In the genomic region with DNA sequence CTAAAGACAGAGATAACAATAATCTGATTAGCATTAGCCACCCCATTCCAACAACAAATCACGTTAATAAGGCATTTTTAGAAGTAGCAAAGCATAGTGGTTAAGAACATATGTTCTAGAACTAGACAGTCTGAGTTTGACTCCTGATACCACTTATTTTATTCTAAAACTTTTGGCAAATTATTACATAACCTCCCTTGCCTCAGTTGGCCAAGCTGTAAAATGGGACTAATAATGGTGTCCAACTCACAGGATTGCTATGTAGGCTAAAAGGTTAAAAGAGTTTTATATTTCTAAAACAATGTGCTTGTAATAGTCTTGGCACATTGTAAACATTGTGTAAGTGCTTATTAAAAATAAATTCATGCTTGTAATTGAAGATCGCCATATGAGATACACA, we compare ENCODE assay signal across 2 cellular contexts.
TF ChIP-seq lines count a peak whose summit lies in the region.

No MANE protein-coding gene starts in this region.

TF ChIP-seq in HepG2, 621 proteins besides CTCF, POLR2A, EP300 and RAD21:
- TF ChIP-seq TCF7 (IDR thresholded peaks at IDR 0.05; ENCODE audit: low read depth) (no peak), ARNTL (CRISPR knock-in tag; IDR thresholded peaks at IDR 0.05) (no peak), ZNF790 (CRISPR knock-in tag; IDR thresholded peaks at IDR 0.05; ENCODE audit: borderline replicate concordance) (no peak), ZNF629 (CRISPR knock-in tag; conservative IDR thresholded peaks at IDR 0.05) (peak; percentile 71), HOXA3 (CRISPR knock-in tag; IDR thresholded peaks at IDR 0.05) (no peak)
- TF ChIP-seq, protein P1, sequence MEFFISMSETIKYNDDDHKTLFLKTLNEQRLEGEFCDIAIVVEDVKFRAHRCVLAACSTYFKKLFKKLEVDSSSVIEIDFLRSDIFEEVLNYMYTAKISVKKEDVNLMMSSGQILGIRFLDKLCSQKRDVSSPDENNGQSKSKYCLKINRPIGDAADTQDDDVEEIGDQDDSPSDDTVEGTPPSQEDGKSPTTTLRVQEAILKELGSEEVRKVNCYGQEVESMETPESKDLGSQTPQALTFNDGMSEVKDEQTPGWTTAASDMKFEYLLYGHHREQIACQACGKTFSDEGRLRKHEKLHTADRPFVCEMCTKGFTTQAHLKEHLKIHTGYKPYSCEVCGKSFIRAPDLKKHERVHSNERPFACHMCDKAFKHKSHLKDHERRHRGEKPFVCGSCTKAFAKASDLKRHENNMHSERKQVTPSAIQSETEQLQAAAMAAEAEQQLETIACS (CRISPR knock-in tag; IDR thresholded peaks at IDR 0.05): no peak

TF ChIP-seq in K562, 482 proteins besides CTCF, POLR2A, EP300 and RAD21:
- TF ChIP-seq BCOR (IDR thresholded peaks at IDR 0.05): peak; percentile 88
- TF ChIP-seq KDM1A (IDR thresholded peaks at IDR 0.05): 0 out of 4 replicates have a peak, but pooled peaks have one; percentile 8 to 51
- no peak for TF ChIP-seq CEBPG (CRISPR knock-in tag; IDR thresholded peaks at IDR 0.05)
- TF ChIP-seq CEBPG (tag; conservative IDR thresholded peaks at IDR 0.05 in 1 of 2, IDR thresholded peaks at IDR 0.05 in 1 of 2): 0 out of 4 replicates have a peak, but pooled peaks of 1 of the 2 experiments have one; percentile 6
- 0 out of 2 replicates have a peak, but pooled peaks have one; percentile 34 for TF ChIP-seq SMARCA5 (IDR thresholded peaks at IDR 0.05)
- 0 out of 4 replicates have a peak, but pooled peaks of 1 of the 2 experiments have one; percentile 18 for TF ChIP-seq RCOR1 (IDR thresholded peaks at IDR 0.05; ENCODE audit: borderline replicate concordance in 1 of 2, low read depth in 2 of 2, low read length in 2 of 2)
- TF ChIP-seq, protein P2, sequence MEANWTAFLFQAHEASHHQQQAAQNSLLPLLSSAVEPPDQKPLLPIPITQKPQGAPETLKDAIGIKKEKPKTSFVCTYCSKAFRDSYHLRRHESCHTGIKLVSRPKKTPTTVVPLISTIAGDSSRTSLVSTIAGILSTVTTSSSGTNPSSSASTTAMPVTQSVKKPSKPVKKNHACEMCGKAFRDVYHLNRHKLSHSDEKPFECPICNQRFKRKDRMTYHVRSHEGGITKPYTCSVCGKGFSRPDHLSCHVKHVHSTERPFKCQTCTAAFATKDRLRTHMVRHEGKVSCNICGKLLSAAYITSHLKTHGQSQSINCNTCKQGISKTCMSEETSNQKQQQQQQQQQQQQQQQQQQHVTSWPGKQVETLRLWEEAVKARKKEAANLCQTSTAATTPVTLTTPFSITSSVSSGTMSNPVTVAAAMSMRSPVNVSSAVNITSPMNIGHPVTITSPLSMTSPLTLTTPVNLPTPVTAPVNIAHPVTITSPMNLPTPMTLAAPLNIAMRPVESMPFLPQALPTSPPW (CRISPR knock-in tag; IDR thresholded peaks at IDR 0.05): no peak
- TF ChIP-seq ARHGAP35 (IDR thresholded peaks at IDR 0.05; ENCODE audit: partially characterized antibody): no peak
- no peak for TF ChIP-seq LEF1 (IDR thresholded peaks at IDR 0.05)
- no peak for TF ChIP-seq TAF15 (IDR thresholded peaks at IDR 0.05; ENCODE audit: low read depth, low read length)
- TF ChIP-seq, protein P3, sequence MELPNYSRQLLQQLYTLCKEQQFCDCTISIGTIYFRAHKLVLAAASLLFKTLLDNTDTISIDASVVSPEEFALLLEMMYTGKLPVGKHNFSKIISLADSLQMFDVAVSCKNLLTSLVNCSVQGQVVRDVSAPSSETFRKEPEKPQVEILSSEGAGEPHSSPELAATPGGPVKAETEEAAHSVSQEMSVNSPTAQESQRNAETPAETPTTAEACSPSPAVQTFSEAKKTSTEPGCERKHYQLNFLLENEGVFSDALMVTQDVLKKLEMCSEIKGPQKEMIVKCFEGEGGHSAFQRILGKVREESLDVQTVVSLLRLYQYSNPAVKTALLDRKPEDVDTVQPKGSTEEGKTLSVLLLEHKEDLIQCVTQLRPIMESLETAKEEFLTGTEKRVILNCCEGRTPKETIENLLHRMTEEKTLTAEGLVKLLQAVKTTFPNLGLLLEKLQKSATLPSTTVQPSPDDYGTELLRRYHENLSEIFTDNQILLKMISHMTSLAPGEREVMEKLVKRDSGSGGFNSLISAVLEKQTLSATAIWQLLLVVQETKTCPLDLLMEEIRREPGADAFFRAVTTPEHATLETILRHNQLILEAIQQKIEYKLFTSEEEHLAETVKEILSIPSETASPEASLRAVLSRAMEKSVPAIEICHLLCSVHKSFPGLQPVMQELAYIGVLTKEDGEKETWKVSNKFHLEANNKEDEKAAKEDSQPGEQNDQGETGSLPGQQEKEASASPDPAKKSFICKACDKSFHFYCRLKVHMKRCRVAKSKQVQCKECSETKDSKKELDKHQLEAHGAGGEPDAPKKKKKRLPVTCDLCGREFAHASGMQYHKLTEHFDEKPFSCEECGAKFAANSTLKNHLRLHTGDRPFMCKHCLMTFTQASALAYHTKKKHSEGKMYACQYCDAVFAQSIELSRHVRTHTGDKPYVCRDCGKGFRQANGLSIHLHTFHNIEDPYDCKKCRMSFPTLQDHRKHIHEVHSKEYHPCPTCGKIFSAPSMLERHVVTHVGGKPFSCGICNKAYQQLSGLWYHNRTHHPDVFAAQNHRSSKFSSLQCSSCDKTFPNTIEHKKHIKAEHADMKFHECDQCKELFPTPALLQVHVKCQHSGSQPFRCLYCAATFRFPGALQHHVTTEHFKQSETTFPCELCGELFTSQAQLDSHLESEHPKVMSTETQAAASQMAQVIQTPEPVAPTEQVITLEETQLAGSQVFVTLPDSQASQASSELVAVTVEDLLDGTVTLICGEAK (IDR thresholded peaks at IDR 0.05): no peak
- TF ChIP-seq, protein P3 (CRISPR knock-in tag; IDR thresholded peaks at IDR 0.05): no peak
- TF ChIP-seq HDAC2 (IDR thresholded peaks at IDR 0.05): 0 out of 2 replicates have a peak, but pooled peaks have one; percentile 28
- TF ChIP-seq CHD4 (IDR thresholded peaks at IDR 0.05; ENCODE audit: insufficient read depth, insufficient replicate concordance, low read depth, low read length, poor library complexity, severe bottlenecking): peak; percentile 84
- TF ChIP-seq, protein P4, sequence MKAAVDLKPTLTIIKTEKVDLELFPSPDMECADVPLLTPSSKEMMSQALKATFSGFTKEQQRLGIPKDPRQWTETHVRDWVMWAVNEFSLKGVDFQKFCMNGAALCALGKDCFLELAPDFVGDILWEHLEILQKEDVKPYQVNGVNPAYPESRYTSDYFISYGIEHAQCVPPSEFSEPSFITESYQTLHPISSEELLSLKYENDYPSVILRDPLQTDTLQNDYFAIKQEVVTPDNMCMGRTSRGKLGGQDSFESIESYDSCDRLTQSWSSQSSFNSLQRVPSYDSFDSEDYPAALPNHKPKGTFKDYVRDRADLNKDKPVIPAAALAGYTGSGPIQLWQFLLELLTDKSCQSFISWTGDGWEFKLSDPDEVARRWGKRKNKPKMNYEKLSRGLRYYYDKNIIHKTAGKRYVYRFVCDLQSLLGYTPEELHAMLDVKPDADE (conservative IDR thresholded peaks at IDR 0.05; ENCODE audit: control insufficient read depth, low read depth, low read length): no peak
- peak; percentile 97 for TF ChIP-seq RBM25 (IDR thresholded peaks at IDR 0.05; ENCODE audit: low read depth, low read length, severe bottlenecking)
- TF ChIP-seq ADNP (tag; IDR thresholded peaks at IDR 0.05): peak; percentile 80
TF ChIP-seq in K562: peak in this region for 9.
